11 cellular contexts compared by ENCODE assay signal in genomic region chr6:16657768-16658167, GRCh38.
DNase-seq lines count a peak whose midpoint lies in the region; ATAC-seq and TF ChIP-seq lines count a peak whose summit lies in the region.
"Had no signal": no experiment of that assay in that cellular context is flagged by ENCODE, and none has a peak within 500 bp of the region (broad histone marks: within the 10 kb centered on the region; RNA-seq: fewer than 3 reads in every experiment).

No MANE protein-coding gene starts in this region.

- BruUV-seq in Calu3 (replicated peaks; lab: Mats Ljungman, UMichigan), result no TSS peak

- ATAC-seq in natural killer cell treated with Interleukin-12 subunit alpha and Interleukin-12 subunit beta and Interleukin-15 and Interleukin-18, amount 100 ng/mL, for 72 hours, result peak; percentile 76 to 91
- ATAC-seq in natural killer cell, result no peak
- peak; percentile 56 for ATAC-seq in GM21619 (IDR thresholded peaks at IDR 0.05; ENCODE audit: unreplicated experiment)
- peak; percentile 58 for ATAC-seq in T-helper 17 cell

- intact Hi-C loops in natural killer cell (cut with micrococcal nuclease) (no loop called here), Calu3 (cut with micrococcal nuclease; ENCODE audit: unreplicated experiment) (no loop called here)

- H3K4me3 Mint-ChIP-seq in natural killer cell treated with Interleukin-12 subunit alpha and Interleukin-12 subunit beta and Interleukin-15 and Interleukin-18, amount 100 ng/mL, for 72 hours, result peak overlapping the region; percentile 83
- H3K4me3 Mint-ChIP-seq in natural killer cell, result no peak overlapping the region
- peak overlapping the region; percentile 81 for H3K4me3 Mint-ChIP-seq in T-helper 17 cell
- peak overlapping the region; percentile 62 for H3K4me3 Mint-ChIP-seq in stimulated activated naive CD8-positive, alpha-beta T cell treated with anti-CD3 and anti-CD28 coated beads, Interleukin-15, Interleukin-2, amounts not matched to agents 100 ng/mL and 50 ng/mL, for 24 hours
- no peak overlapping the region for H3K4me3 Mint-ChIP-seq in Calu3 (ENCODE audit: low read depth, unreplicated experiment)
- H3K4me3 Mint-ChIP-seq in HFFc6, result no peak overlapping the region

- no peak for DNase-seq in natural killer cell treated with Interleukin-12 subunit alpha and Interleukin-12 subunit beta and Interleukin-15 and Interleukin-18, amount 100 ng/mL, for 72 hours (ENCODE audit: low spot score)
- DNase-seq in natural killer cell (no peak), T-helper 17 cell (no peak), NCI-H2196 (lab: John Stamatoyannopoulos, UW; ENCODE audit: unreplicated experiment) (no peak), Calu3 (no peak), HFFc6 (no peak)
- DNase-seq: esophagus squamous epithelium, NCI-H524, nucleus accumbens had no signal

- no peaks in the 10 kb centered on the region for H3K9me3 Mint-ChIP-seq in natural killer cell treated with Interleukin-12 subunit alpha and Interleukin-12 subunit beta and Interleukin-15 and Interleukin-18, amount 100 ng/mL, for 72 hours
- no peaks in the 10 kb centered on the region for H3K9me3 Mint-ChIP-seq in natural killer cell
- peaks cover 8% of the 10 kb centered on the region for H3K9me3 Mint-ChIP-seq in stimulated activated naive CD8-positive, alpha-beta T cell treated with anti-CD3 and anti-CD28 coated beads, Interleukin-15, Interleukin-2, amounts not matched to agents 100 ng/mL and 50 ng/mL, for 24 hours
- no peaks in the 10 kb centered on the region for H3K9me3 Mint-ChIP-seq in Calu3 (ENCODE audit: low read depth, unreplicated experiment)
- peaks cover 4% of the 10 kb centered on the region; the same call in 1 of the 2 replicates for H3K9me3 Mint-ChIP-seq in HFFc6

- CTCF ChIA-PET in Calu3 (lab: Charles Lee), result interaction anchor here (0.5 kb wide), 1 partner anchor 104 kb away, joined by 3 read pairs; the partner anchor contains the start of gene ATXN1

- no peaks in the 10 kb centered on the region for H3K27me3 Mint-ChIP-seq in natural killer cell treated with Interleukin-12 subunit alpha and Interleukin-12 subunit beta and Interleukin-15 and Interleukin-18, amount 100 ng/mL, for 72 hours
- H3K27me3 Mint-ChIP-seq in natural killer cell (ENCODE audit: low read depth in 2 of 2) (no peaks in the 10 kb centered on the region), T-helper 17 cell (no peaks in the 10 kb centered on the region), Calu3 (ENCODE audit: unreplicated experiment) (no peaks in the 10 kb centered on the region), HFFc6 (ENCODE audit: insufficient read depth) (no peaks in the 10 kb centered on the region; the same call in 1 of the 2 replicates)
- H3K27me3 Mint-ChIP-seq in stimulated activated naive CD8-positive, alpha-beta T cell treated with anti-CD3 and anti-CD28 coated beads, Interleukin-15, Interleukin-2, amounts not matched to agents 100 ng/mL and 50 ng/mL, for 24 hours, result no peaks in the 10 kb centered on the region

- no peaks in the 10 kb centered on the region for H3K9me3 ChIP-seq in T-helper 17 cell (ENCODE audit: control insufficient read depth, low read length, poor library complexity, severe bottlenecking)

- H3K4me1 Mint-ChIP-seq in natural killer cell treated with Interleukin-12 subunit alpha and Interleukin-12 subunit beta and Interleukin-15 and Interleukin-18, amount 100 ng/mL, for 72 hours (ENCODE audit: low read depth in 2 of 2), result peaks cover 65 to 67% of the 10 kb centered on the region in 2 donors
- peaks cover 31 to 39% of the 10 kb centered on the region in 2 donors for H3K4me1 Mint-ChIP-seq in natural killer cell
- H3K4me1 Mint-ChIP-seq in T-helper 17 cell, result peaks cover 49% of the 10 kb centered on the region
- H3K4me1 Mint-ChIP-seq in stimulated activated naive CD8-positive, alpha-beta T cell treated with anti-CD3 and anti-CD28 coated beads, Interleukin-15, Interleukin-2, amounts not matched to agents 100 ng/mL and 50 ng/mL, for 24 hours (ENCODE audit: low read depth), result peaks cover 73% of the 10 kb centered on the region
- no peaks in the 10 kb centered on the region for H3K4me1 Mint-ChIP-seq in Calu3 (ENCODE audit: low read depth, unreplicated experiment)
- H3K4me1 Mint-ChIP-seq in HFFc6 (ENCODE audit: low read depth), result peaks cover 19% of the 10 kb centered on the region

- peaks cover 6% of the 10 kb centered on the region for H3K36me3 Mint-ChIP-seq in natural killer cell treated with Interleukin-12 subunit alpha and Interleukin-12 subunit beta and Interleukin-15 and Interleukin-18, amount 100 ng/mL, for 72 hours
- H3K36me3 Mint-ChIP-seq in natural killer cell (no peaks in the 10 kb centered on the region), T-helper 17 cell (ENCODE audit: low read depth) (peaks cover 4% of the 10 kb centered on the region), Calu3 (ENCODE audit: insufficient read depth, unreplicated experiment) (no peaks in the 10 kb centered on the region), HFFc6 (ENCODE audit: low read depth) (peaks cover 27% of the 10 kb centered on the region)
- H3K36me3 Mint-ChIP-seq in stimulated activated naive CD8-positive, alpha-beta T cell treated with anti-CD3 and anti-CD28 coated beads, Interleukin-15, Interleukin-2, amounts not matched to agents 100 ng/mL and 50 ng/mL, for 24 hours (ENCODE audit: low read depth), result peaks cover 43% of the 10 kb centered on the region

- no peak for TF ChIP-seq CTCF in natural killer cell (IDR thresholded peaks at IDR 0.05)
- TF ChIP-seq CTCF in Calu3 (IDR thresholded peaks at IDR 0.05; ENCODE audit: unreplicated experiment), result no peak
- TF ChIP-seq CTCF in HFFc6 (IDR thresholded peaks at IDR 0.05), result no peak

- peak overlapping the region; percentile 91 to 92 for H3K27ac Mint-ChIP-seq in natural killer cell treated with Interleukin-12 subunit alpha and Interleukin-12 subunit beta and Interleukin-15 and Interleukin-18, amount 100 ng/mL, for 72 hours
- peak overlapping the region in 1 of 2 donors; percentile 35 for H3K27ac Mint-ChIP-seq in natural killer cell
- H3K27ac Mint-ChIP-seq in T-helper 17 cell, result peak overlapping the region; percentile 90
- H3K27ac Mint-ChIP-seq in stimulated activated naive CD8-positive, alpha-beta T cell treated with anti-CD3 and anti-CD28 coated beads, Interleukin-15, Interleukin-2, amounts not matched to agents 100 ng/mL and 50 ng/mL, for 24 hours, result peak overlapping the region; percentile 89
- no peak overlapping the region for H3K27ac Mint-ChIP-seq in Calu3 (ENCODE audit: unreplicated experiment)
- no peak overlapping the region for H3K27ac Mint-ChIP-seq in HFFc6

Comparison
In these comparisons a context has a peak if more than half of its experiments do, and no peak if none do; other contexts are left out.
1. ATAC-seq: peak in natural killer cell treated with Interleukin-12 subunit alpha and Interleukin-12 subunit beta and Interleukin-15 and Interleukin-18, amount 100 ng/mL, for 72 hours (2 of 2), GM21619 (single experiment) and T-helper 17 cell (single experiment); none in natural killer cell (0 of 3).
2. H3K4me3 Mint-ChIP-seq: peak in natural killer cell treated with Interleukin-12 subunit alpha and Interleukin-12 subunit beta and Interleukin-15 and Interleukin-18, amount 100 ng/mL, for 72 hours (single experiment), T-helper 17 cell (single experiment) and stimulated activated naive CD8-positive, alpha-beta T cell treated with anti-CD3 and anti-CD28 coated beads, Interleukin-15, Interleukin-2, amounts not matched to agents 100 ng/mL and 50 ng/mL, for 24 hours (single experiment); none in natural killer cell (single experiment), Calu3 (single experiment) and HFFc6 (single experiment).
3. H3K27ac Mint-ChIP-seq: peak in natural killer cell treated with Interleukin-12 subunit alpha and Interleukin-12 subunit beta and Interleukin-15 and Interleukin-18, amount 100 ng/mL, for 72 hours (2 of 2), T-helper 17 cell (single experiment) and stimulated activated naive CD8-positive, alpha-beta T cell treated with anti-CD3 and anti-CD28 coated beads, Interleukin-15, Interleukin-2, amounts not matched to agents 100 ng/mL and 50 ng/mL, for 24 hours (single experiment); none in Calu3 (single experiment) and HFFc6 (single experiment).